In genomic region chr9:93640027-93640426, GRCh38 we compare ENCODE assay signal across 9 cellular contexts.
"Had no signal": no experiment of that assay in that cellular context is flagged by ENCODE, and none has a peak within 500 bp of the region (broad histone marks: within the 10 kb centered on the region; RNA-seq: fewer than 3 reads in every experiment).

No MANE protein-coding gene starts in this region.

- ATAC-seq: GM23338, HCT116 had no signal

- H3K4me3 ChIP-seq: GM23248, GM23338, HAP-1 had no signal

- H3K4me3 Mint-ChIP-seq: GM23338, H9, HFFc6 had no signal

- H3K27ac ChIP-seq: GM23248 had no signal

- H3K27ac Mint-ChIP-seq: GM23338, H9, HFFc6 had no signal

- DNase-seq: GM23248, GOT3, H7, H9, HCEC 1CT, HFFc6 had no signal
